ENCODE assay signal across 17 cellular contexts in the genomic region with DNA sequence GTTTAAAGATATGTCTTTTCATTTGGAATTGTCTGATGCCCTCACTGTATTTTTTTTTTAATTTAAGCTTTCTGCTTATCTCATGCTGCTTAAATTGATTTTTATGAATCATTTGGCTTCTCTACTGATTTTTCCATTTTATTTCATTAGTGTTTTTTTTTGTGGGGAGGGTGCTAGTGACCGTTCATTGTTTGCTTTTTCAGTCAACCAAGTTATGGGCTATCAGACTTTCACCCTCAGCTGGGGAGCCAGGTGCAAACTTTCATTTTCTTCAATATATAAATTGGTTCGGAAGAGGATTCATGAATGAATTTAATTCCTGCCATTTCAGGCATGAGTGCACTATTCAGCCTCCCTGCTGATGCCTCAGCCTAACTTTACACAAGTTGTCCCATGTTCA.
"Had no signal": no experiment of that assay in that cellular context is flagged by ENCODE, and none has a peak within 500 bp of the region (broad histone marks: within the 10 kb centered on the region; RNA-seq: fewer than 3 reads in every experiment).

No MANE protein-coding gene starts in this region.

- H3K4me3 ChIP-seq: K562 had no signal

- H3K4me2 ChIP-seq: KMS-11, SK-N-SH had no signal

- H3K27ac ChIP-seq: KMS-11, RWPE1 had no signal

- H3K4me1 Mint-ChIP-seq: IgD-negative memory B cell, T-cell had no signal

- ATAC-seq: K562, Panc1, PC-3, T-cell had no signal

- H3K9ac ChIP-seq: KMS-11, SK-N-SH had no signal

- H3K36me3 Mint-ChIP-seq: IgD-negative memory B cell, T-cell had no signal

- H3K9me3 Mint-ChIP-seq: T-cell had no signal

- H3K9me3 ChIP-seq: SK-N-SH had no signal

- FAIRE-seq: K562 had no signal

- DNase-seq: Kasumi-1; MM.1S; NCI-H187 treated with DMSO at 0.1 percent for 48 hours; NCI-H2171 treated with DMSO at 0.1 percent for 48 hours; NCI-H345; NCI-H446 treated with DMSO at 0.1 percent for 48 hours; NCI-H526; NK-92 treated with Interleukin-12 subunit alpha and Interleukin-12 subunit beta, amount 100 ng/mL, for 24 hours; PC-3; SW 1271; T-cell had no signal

- H3K4me3 Mint-ChIP-seq: IgD-negative memory B cell, T-cell had no signal

- H3K27ac Mint-ChIP-seq: IgD-negative memory B cell, T-cell had no signal
